Comparison of ENCODE assay signal across 8 cellular contexts in the genomic region with DNA sequence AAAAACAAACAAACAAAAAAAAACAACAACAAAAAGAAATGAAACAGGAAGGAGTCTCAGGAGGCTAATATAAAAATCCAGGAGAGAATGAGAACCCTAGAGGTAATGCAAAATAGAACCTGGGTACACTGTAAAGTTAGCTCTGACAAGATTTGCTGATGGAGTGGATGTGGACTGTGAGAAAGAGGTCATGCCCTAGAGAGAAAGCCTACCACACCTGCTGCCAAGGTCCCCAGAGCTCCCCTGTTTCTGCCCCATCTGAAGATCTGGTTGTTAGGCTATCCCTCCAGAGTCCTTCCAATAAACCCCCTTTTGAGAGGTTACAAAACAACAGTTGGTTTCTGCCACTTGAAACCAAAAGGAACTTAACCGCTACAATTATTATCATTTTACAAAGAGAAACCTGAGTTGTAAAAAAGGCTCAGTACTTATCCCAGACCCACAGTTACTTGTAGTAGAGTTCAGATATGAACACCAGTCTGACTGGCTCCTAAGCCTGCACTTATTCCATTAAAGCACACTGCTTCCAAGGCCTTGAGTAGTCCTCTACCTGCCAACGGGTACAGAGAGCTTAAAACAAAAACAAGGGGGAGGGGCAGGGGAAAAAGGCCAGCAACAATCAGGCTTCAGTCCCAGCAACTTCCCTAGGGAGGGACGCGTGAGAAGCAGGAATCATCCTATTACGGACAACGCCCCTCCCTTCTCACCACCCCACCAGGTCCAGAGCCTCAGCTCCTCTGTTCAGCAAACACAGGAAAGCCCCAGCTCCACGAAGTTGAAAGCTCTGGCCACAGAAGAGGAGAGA. TPM values are rescaled to one million over a fixed set of nuclear protein-coding genes. Genes with fewer than 3 reads are reported as not detected.
DNase-seq lines count a peak whose midpoint lies in the region; TF ChIP-seq lines count a peak whose summit lies in the region.

No MANE protein-coding gene starts in this region.

- no peak overlapping the region for H3K4ac ChIP-seq in mesenchymal stem cell (ENCODE audit: low read depth in 1 of 2, low read length in 2 of 2)

- H3K9me3 ChIP-seq in CD8-positive, alpha-beta memory T cell (ENCODE audit: low read length), result no peaks in the 10 kb centered on the region
- no peaks in the 10 kb centered on the region for H3K9me3 ChIP-seq in colonic mucosa
- H3K9me3 ChIP-seq in mesenchymal stem cell (ENCODE audit: control insufficient read depth, low read length), result no peaks in the 10 kb centered on the region

- peaks cover 46 to 52% (median 52%) of the 10 kb centered on the region in 3 donors for H3K4me1 Mint-ChIP-seq in CD8-positive, alpha-beta memory T cell
- peaks cover 16% of the 10 kb centered on the region for H3K4me1 Mint-ChIP-seq in activated CD4-positive, alpha-beta T cell treated with anti-CD3 and anti-CD28 coated beads, Interleukin-2, amount 10 ng/mL, durations not matched to agents 7 days and 5 days

- H2BK15ac ChIP-seq in mesenchymal stem cell (ENCODE audit: low read depth, poor library complexity, severe bottlenecking), result no peak overlapping the region

- no peak overlapping the region for H2AK5ac ChIP-seq in mesenchymal stem cell (ENCODE audit: low read length, severe bottlenecking)

- peak overlapping the region in 2 of 7 donors; percentile 20 to 34 for H3K4me3 Mint-ChIP-seq in CD8-positive, alpha-beta memory T cell
- no peak overlapping the region for H3K4me3 Mint-ChIP-seq in activated CD4-positive, alpha-beta T cell treated with anti-CD3 and anti-CD28 coated beads, Interleukin-2, amount 10 ng/mL, durations not matched to agents 7 days and 5 days

- H3K27me3 ChIP-seq in CD8-positive, alpha-beta memory T cell (ENCODE audit: insufficient read depth, low read length, poor library complexity, severe bottlenecking), result no peaks in the 10 kb centered on the region
- H3K27me3 ChIP-seq in colonic mucosa, result no peaks in the 10 kb centered on the region
- no peaks in the 10 kb centered on the region for H3K27me3 ChIP-seq in mesenchymal stem cell (ENCODE audit: control insufficient read depth in 1 of 2, insufficient read depth in 1 of 2, low read length in 2 of 2)

- POLR2A ChIA-PET in CD8-positive, alpha-beta memory T cell (lab: Charles Lee), result interaction anchor here (0.6 kb wide), 1 partner anchor 61 kb away, joined by 3 read pairs; no protein-coding TSS in a partner anchor
- POLR2A ChIA-PET in activated CD4-positive, alpha-beta T cell treated with anti-CD3 and anti-CD28 coated beads, Interleukin-2, amount 10 ng/mL, durations not matched to agents 7 days and 5 days (lab: Charles Lee), result no interaction called here

- DNase-seq in CD8-positive, alpha-beta memory T cell, result no peak
- DNase-seq in NCI-H2029 treated with DMSO at 0.1 percent for 48 hours (lab: John Stamatoyannopoulos, UW) (peak; percentile 28), colonic mucosa (no peak), mesenchymal stem cell (peak; percentile 11), LoVo (ENCODE audit: low spot score) (no peak), MV-4-11 (lab: John Stamatoyannopoulos, UW) (no peak)
- no peak for DNase-seq in activated naive CD4-positive, alpha-beta T cell (lab: John Stamatoyannopoulos, UW)
- DNase-seq in activated CD4-positive, alpha-beta T cell treated with anti-CD3 and anti-CD28 coated beads, Interleukin-2, amount 10 ng/mL, durations not matched to agents 7 days and 5 days, result no peak

- peak overlapping the region in 1 of 2 donors; percentile 16 for H3K9ac ChIP-seq in colonic mucosa (ENCODE audit: low read depth in 2 of 2, low read length in 2 of 2)
- peak overlapping the region; percentile 38 for H3K9ac ChIP-seq in mesenchymal stem cell (ENCODE audit: low read length)

- H4K91ac ChIP-seq in mesenchymal stem cell (ENCODE audit: low read length), result no peak overlapping the region

- no peak overlapping the region for H2BK5ac ChIP-seq in mesenchymal stem cell (ENCODE audit: low read depth, low read length, poor library complexity, severe bottlenecking)

- H3K4me3 ChIP-seq in CD8-positive, alpha-beta memory T cell (ENCODE audit: low read length), result no peak overlapping the region
- H3K4me3 ChIP-seq in colonic mucosa (no peak overlapping the region), mesenchymal stem cell (ENCODE audit: insufficient read depth in 1 of 2, low read depth in 1 of 2, low read length in 2 of 2) (peak overlapping the region in 1 of 2 experiments; percentile 50)

- peak overlapping the region; percentile 1 for H2AFZ ChIP-seq in mesenchymal stem cell (ENCODE audit: low read depth, low read length)

- peaks cover 12% of the 10 kb centered on the region for H3K79me1 ChIP-seq in mesenchymal stem cell (replicated peaks; ENCODE audit: low read length, poor library complexity, severe bottlenecking)

- H3K4me1 ChIP-seq in CD8-positive, alpha-beta memory T cell (ENCODE audit: insufficient read depth, low read length), result no peaks in the 10 kb centered on the region
- H3K4me1 ChIP-seq in colonic mucosa (peaks cover 9% of the 10 kb centered on the region), mesenchymal stem cell (ENCODE audit: control insufficient read depth, insufficient read depth, low read depth, low read length) (peaks cover 2% of the 10 kb centered on the region)

- WGBS in mesenchymal stem cell, result 21% methylated on average over 7 of the region's 7 CpGs

- CTCF ChIA-PET in CD8-positive, alpha-beta memory T cell (lab: Charles Lee), result interaction anchor here (1.5 to 1.9 kb wide), 3 partner anchors 11 to 91 kb away, joined by 3 to 5 read pairs (median 5); no protein-coding TSS in a partner anchor
- CTCF ChIA-PET in activated CD4-positive, alpha-beta T cell treated with anti-CD3 and anti-CD28 coated beads, Interleukin-2, amount 10 ng/mL, durations not matched to agents 7 days and 5 days (lab: Charles Lee), result interaction anchor here (0.6 to 2.0 kb wide), 3 partner anchors 11 to 565 kb away, joined by 3 to 9 read pairs (median 3); no protein-coding TSS in a partner anchor

- intact Hi-C loops in colonic mucosa (cut with DNase I), result no loop called here

- no peaks in the 10 kb centered on the region for H3K27me3 Mint-ChIP-seq in CD8-positive, alpha-beta memory T cell
- no peaks in the 10 kb centered on the region for H3K27me3 Mint-ChIP-seq in activated CD4-positive, alpha-beta T cell treated with anti-CD3 and anti-CD28 coated beads, Interleukin-2, amount 10 ng/mL, durations not matched to agents 7 days and 5 days

- H3K27ac Mint-ChIP-seq in CD8-positive, alpha-beta memory T cell, result peak overlapping the region in 7 of 8 donors; percentile 8 to 93 (median 49)
- H3K27ac Mint-ChIP-seq in activated CD4-positive, alpha-beta T cell treated with anti-CD3 and anti-CD28 coated beads, Interleukin-2, amount 10 ng/mL, durations not matched to agents 7 days and 5 days, result no peak overlapping the region

- H3K14ac ChIP-seq in mesenchymal stem cell (ENCODE audit: low read length in 2 of 2), result no peak overlapping the region

- no peak overlapping the region for H2BK120ac ChIP-seq in mesenchymal stem cell (ENCODE audit: low read depth, low read length)

- no peak overlapping the region for H3K18ac ChIP-seq in mesenchymal stem cell (ENCODE audit: low read depth in 1 of 2, low read length in 2 of 2)

- no peak overlapping the region for H4K8ac ChIP-seq in mesenchymal stem cell (ENCODE audit: low read length)

- H3K36me3 Mint-ChIP-seq in CD8-positive, alpha-beta memory T cell, result no peaks in the 10 kb centered on the region
- H3K36me3 Mint-ChIP-seq in activated CD4-positive, alpha-beta T cell treated with anti-CD3 and anti-CD28 coated beads, Interleukin-2, amount 10 ng/mL, durations not matched to agents 7 days and 5 days (ENCODE audit: low read depth), result no peaks in the 10 kb centered on the region

- H3K23ac ChIP-seq in mesenchymal stem cell (ENCODE audit: low read length in 2 of 2), result no peak overlapping the region

- no peaks in the 10 kb centered on the region for H3K36me3 ChIP-seq in CD8-positive, alpha-beta memory T cell (ENCODE audit: insufficient read depth, low read length)
- H3K36me3 ChIP-seq in colonic mucosa (no peaks in the 10 kb centered on the region), mesenchymal stem cell (ENCODE audit: control insufficient read depth in 1 of 2, insufficient read depth in 2 of 2, low read depth in 1 of 2, low read length in 2 of 2) (no peaks in the 10 kb centered on the region)

- TF ChIP-seq CTCF in colonic mucosa (IDR thresholded peaks at IDR 0.05), result no peak

- H2BK12ac ChIP-seq in mesenchymal stem cell (ENCODE audit: low read length in 2 of 2), result no peak overlapping the region

- H3K27ac ChIP-seq in CD8-positive, alpha-beta memory T cell (ENCODE audit: low read depth, low read length), result no peak overlapping the region
- H3K27ac ChIP-seq in colonic mucosa (peak overlapping the region; percentile 50), mesenchymal stem cell (ENCODE audit: low read length, poor library complexity, severe bottlenecking) (no peak overlapping the region)

- H3K9me3 Mint-ChIP-seq in CD8-positive, alpha-beta memory T cell, result no peaks in the 10 kb centered on the region
- no peaks in the 10 kb centered on the region for H3K9me3 Mint-ChIP-seq in activated CD4-positive, alpha-beta T cell treated with anti-CD3 and anti-CD28 coated beads, Interleukin-2, amount 10 ng/mL, durations not matched to agents 7 days and 5 days

- peak overlapping the region; percentile 7 for H3K4me2 ChIP-seq in mesenchymal stem cell (ENCODE audit: low read length, poor library complexity, severe bottlenecking)

RNA-seq across cellular contexts. Expression of a gene that starts 27.7 kb away (rescaled TPM):
- total RNA-seq in CD8-positive, alpha-beta memory T cell, result 10 to 100 TPM; 14.0 to 14.4 TPM
- 10.4 TPM for polyA plus RNA-seq in CD8-positive, alpha-beta memory T cell
- 10 to 100 TPM; 41.1 to 48.3 TPM for total RNA-seq in colonic mucosa
- polyA plus RNA-seq in mesenchymal stem cell (2013, experiment 1 of 2), result 1.2 TPM
- 0.86 TPM for polyA plus RNA-seq in mesenchymal stem cell (2013, experiment 2 of 2)
- 10 to 100 TPM; 11.6 to 12.0 TPM for total RNA-seq in activated CD4-positive, alpha-beta T cell treated with anti-CD3 and anti-CD28 coated beads, Interleukin-2, amount 10 ng/mL, durations not matched to agents 7 days and 5 days

Comparison
In these comparisons a context has a peak if more than half of its experiments do, and no peak if none do; other contexts are left out.
1. DNase-seq: peak in NCI-H2029 treated with DMSO at 0.1 percent for 48 hours (single experiment) and mesenchymal stem cell (single experiment); none in CD8-positive, alpha-beta memory T cell (0 of 5), colonic mucosa (single experiment), LoVo (single experiment), MV-4-11 (single experiment), activated naive CD4-positive, alpha-beta T cell (0 of 4) and activated CD4-positive, alpha-beta T cell treated with anti-CD3 and anti-CD28 coated beads, Interleukin-2, amount 10 ng/mL, durations not matched to agents 7 days and 5 days (single experiment).